Comparison of ENCODE assay signal across 14 cellular contexts in genomic region chr18:23635283-23636040, GRCh38. TPM values are rescaled to one million over a fixed set of nuclear protein-coding genes. Genes with fewer than 3 reads are reported as not detected.
DNase-seq lines count a peak whose midpoint lies in the region; ATAC-seq, FAIRE-seq and TF ChIP-seq lines count a peak whose summit lies in the region.
"Had no signal": no experiment of that assay in that cellular context is flagged by ENCODE, and none has a peak within 500 bp of the region (broad histone marks: within the 10 kb centered on the region; RNA-seq: fewer than 3 reads in every experiment).

No MANE protein-coding gene starts in this region.

- no peak overlapping the region for H3K4me2 ChIP-seq in astrocyte (ENCODE audit: low read length)

- peaks cover 9% of the 10 kb centered on the region for H3K27me3 ChIP-seq in astrocyte (ENCODE audit: insufficient read depth, low read length)
- H3K27me3 ChIP-seq in BE2C: no peaks in the 10 kb centered on the region
- H3K27me3 ChIP-seq: spleen, suprapubic skin had no signal

- H3K36me3 Mint-ChIP-seq in astrocyte (ENCODE audit: low read depth, unreplicated experiment): no peaks in the 10 kb centered on the region
- no peaks in the 10 kb centered on the region for H3K36me3 Mint-ChIP-seq in activated CD4-positive, alpha-beta T cell treated with anti-CD3 and anti-CD28 coated beads, Interleukin-2, amount 10 ng/mL, durations not matched to agents 7 days and 5 days (ENCODE audit: low read depth)

- POLR2A ChIA-PET in activated CD4-positive, alpha-beta T cell treated with anti-CD3 and anti-CD28 coated beads, Interleukin-2, amount 10 ng/mL, durations not matched to agents 7 days and 5 days (lab: Charles Lee): no interaction called here

- peaks cover 3% of the 10 kb centered on the region for H3K4me1 Mint-ChIP-seq in astrocyte (ENCODE audit: low read depth, unreplicated experiment)
- H3K4me1 Mint-ChIP-seq in activated CD4-positive, alpha-beta T cell treated with anti-CD3 and anti-CD28 coated beads, Interleukin-2, amount 10 ng/mL, durations not matched to agents 7 days and 5 days: peaks cover 15% of the 10 kb centered on the region

- FAIRE-seq in astrocyte (lab: Jason Lieb, UNC): no peak

- H3K4me3 ChIP-seq in astrocyte (ENCODE audit: insufficient read depth, low read depth, low read length) (no peak overlapping the region), BE2C (ENCODE audit: low read depth, low read length) (no peak overlapping the region)
- H3K4me3 ChIP-seq: spleen, suprapubic skin had no signal

- CTCF ChIA-PET in activated CD4-positive, alpha-beta T cell treated with anti-CD3 and anti-CD28 coated beads, Interleukin-2, amount 10 ng/mL, durations not matched to agents 7 days and 5 days (lab: Charles Lee): interaction anchor here (0.6 kb wide), 1 partner anchor 46 kb away, joined by 9 read pairs; no protein-coding TSS in a partner anchor

- ATAC-seq in GM18517 (IDR thresholded peaks at IDR 0.05; ENCODE audit: unreplicated experiment): no peak

- H3K4me1 ChIP-seq in astrocyte (ENCODE audit: insufficient read depth, low read length) (no peaks in the 10 kb centered on the region), BE2C (no peaks in the 10 kb centered on the region)
- H3K4me1 ChIP-seq: Caco-2, spleen had no signal

- H3K27ac Mint-ChIP-seq in astrocyte (ENCODE audit: unreplicated experiment): peak overlapping the region; percentile 23
- no peak overlapping the region for H3K27ac Mint-ChIP-seq in activated CD4-positive, alpha-beta T cell treated with anti-CD3 and anti-CD28 coated beads, Interleukin-2, amount 10 ng/mL, durations not matched to agents 7 days and 5 days
- H3K27ac Mint-ChIP-seq: dendritic cell treated with granulocyte-macrophage colony-stimulating factor and Interleukin-4, amounts not matched to agents 40 ng/mL and 50 ng/mL, for 4 days had no signal

- H3K27me3 Mint-ChIP-seq in astrocyte (ENCODE audit: low read depth, unreplicated experiment): peaks cover 16% of the 10 kb centered on the region
- peaks cover 23% of the 10 kb centered on the region for H3K27me3 Mint-ChIP-seq in activated CD4-positive, alpha-beta T cell treated with anti-CD3 and anti-CD28 coated beads, Interleukin-2, amount 10 ng/mL, durations not matched to agents 7 days and 5 days

- H3K9me3 Mint-ChIP-seq in astrocyte (ENCODE audit: unreplicated experiment): no peaks in the 10 kb centered on the region
- no peaks in the 10 kb centered on the region for H3K9me3 Mint-ChIP-seq in activated CD4-positive, alpha-beta T cell treated with anti-CD3 and anti-CD28 coated beads, Interleukin-2, amount 10 ng/mL, durations not matched to agents 7 days and 5 days
- H3K9me3 Mint-ChIP-seq: dendritic cell treated with granulocyte-macrophage colony-stimulating factor and Interleukin-4, amounts not matched to agents 40 ng/mL and 50 ng/mL, for 4 days had no signal

- H3K4me3 Mint-ChIP-seq in astrocyte (ENCODE audit: unreplicated experiment): no peak overlapping the region
- H3K4me3 Mint-ChIP-seq in activated CD4-positive, alpha-beta T cell treated with anti-CD3 and anti-CD28 coated beads, Interleukin-2, amount 10 ng/mL, durations not matched to agents 7 days and 5 days: no peak overlapping the region
- H3K4me3 Mint-ChIP-seq: dendritic cell treated with granulocyte-macrophage colony-stimulating factor and Interleukin-4, amounts not matched to agents 40 ng/mL and 50 ng/mL, for 4 days had no signal

- H3K27ac ChIP-seq in astrocyte (ENCODE audit: low read depth, low read length): no peak overlapping the region
- H3K27ac ChIP-seq: parathyroid adenoma, spleen, suprapubic skin, WERI-Rb-1 had no signal

- H3K36me3 ChIP-seq in astrocyte (ENCODE audit: insufficient read depth, low read length) (no peaks in the 10 kb centered on the region), BE2C (no peaks in the 10 kb centered on the region)
- H3K36me3 ChIP-seq: spleen, suprapubic skin, WERI-Rb-1 had no signal

- H3K9ac ChIP-seq in astrocyte (ENCODE audit: low read length): no peak overlapping the region
- H3K9ac ChIP-seq: parathyroid adenoma had no signal

- no peaks in the 10 kb centered on the region for H3K9me3 ChIP-seq in astrocyte (ENCODE audit: insufficient read depth, low read depth, low read length)
- no peaks in the 10 kb centered on the region for H3K9me3 ChIP-seq in BE2C
- H3K9me3 ChIP-seq: Caco-2, spleen, suprapubic skin had no signal

- peak; percentile 61 for DNase-seq in NCI-H2171 treated with DMSO at 0.1 percent for 48 hours (lab: John Stamatoyannopoulos, UW)
- no peak for DNase-seq in NCI-H2171 (lab: John Stamatoyannopoulos, UW)
- peak; percentile 81 for DNase-seq in M059J (ENCODE audit: low read depth)
- DNase-seq in astrocyte (ENCODE audit: low read depth): peak; percentile 55
- DNase-seq in renal cortical epithelial cell (ENCODE audit: low read depth): peak; percentile 78
- DNase-seq in activated CD4-positive, alpha-beta T cell treated with anti-CD3 and anti-CD28 coated beads, Interleukin-2, amount 10 ng/mL, durations not matched to agents 7 days and 5 days: no peak
- DNase-seq in BE2C: no peak
- DNase-seq: Caco-2, spleen, WERI-Rb-1 had no signal

- H4K20me1 ChIP-seq in astrocyte (ENCODE audit: insufficient read depth, low read length): no peaks in the 10 kb centered on the region

- H3K79me2 ChIP-seq in astrocyte (ENCODE audit: insufficient read depth, low read length): no peaks in the 10 kb centered on the region
- H3K79me2 ChIP-seq: parathyroid adenoma had no signal

- H2AFZ ChIP-seq in astrocyte (ENCODE audit: low read depth, low read length): no peak overlapping the region
- H2AFZ ChIP-seq: parathyroid adenoma had no signal

- TF ChIP-seq CTCF in astrocyte (IDR thresholded peaks at IDR 0.05; ENCODE audit: insufficient read depth, low read depth, low read length) (no peak), BE2C (IDR thresholded peaks at IDR 0.05; ENCODE audit: low read depth, low read length) (no peak)

RNA-seq across cellular contexts. Expression of gene ANKRD29, which starts 27.2 kb away (rescaled TPM):
- total RNA-seq in M059J (2014; rRNA removed; shearing (Covaris generic)): 8.3 and 10.6 TPM in 2 replicates
- total RNA-seq in astrocyte: 0.70 and 0.75 TPM in 2 replicates
- 7.1 and 7.2 TPM in 2 replicates for total RNA-seq in renal cortical epithelial cell
- total RNA-seq in activated CD4-positive, alpha-beta T cell treated with anti-CD3 and anti-CD28 coated beads, Interleukin-2, amount 10 ng/mL, durations not matched to agents 7 days and 5 days: under 1 TPM in 1 of 2 experiments, not detected in 1; 0.25 TPM
- polyA plus RNA-seq in BE2C (2012; ENCODE audit: insufficient read depth, insufficient read length, low read depth): not detected

RNA-seq across cellular contexts. Expression of gene NPC1, which starts 49.2 kb away (rescaled TPM):
- 48.7 and 77.6 TPM in 2 replicates for total RNA-seq in M059J (2014; rRNA removed; shearing (Covaris generic))
- total RNA-seq in astrocyte (36.7 and 42.4 TPM in 2 replicates), renal cortical epithelial cell (101 and 106 TPM in 2 replicates)
- total RNA-seq in activated CD4-positive, alpha-beta T cell treated with anti-CD3 and anti-CD28 coated beads, Interleukin-2, amount 10 ng/mL, durations not matched to agents 7 days and 5 days: 10 to 100 TPM; 33.8 to 37.3 TPM
- polyA plus RNA-seq in BE2C (2012; ENCODE audit: insufficient read depth, insufficient read length, low read depth): 8.8 TPM

RNA-seq across cellular contexts. Expression of gene LAMA3, which starts 53.8 kb away (rescaled TPM):
- 1.8 and 2.4 TPM in 2 replicates for total RNA-seq in M059J (2014; rRNA removed; shearing (Covaris generic))
- total RNA-seq in astrocyte (0.50 and 0.86 TPM in 2 replicates), renal cortical epithelial cell (70.9 and 246 TPM in 2 replicates)
- total RNA-seq in activated CD4-positive, alpha-beta T cell treated with anti-CD3 and anti-CD28 coated beads, Interleukin-2, amount 10 ng/mL, durations not matched to agents 7 days and 5 days: under 1 TPM; 0.20 to 0.54 TPM
- polyA plus RNA-seq in BE2C (2012; ENCODE audit: insufficient read depth, insufficient read length, low read depth): 1.8 TPM

Comparison
In these comparisons a context has a peak if more than half of its experiments do, and no peak if none do; other contexts are left out.
1. DNase-seq: peak in NCI-H2171 treated with DMSO at 0.1 percent for 48 hours (single experiment), M059J (single experiment), astrocyte (single experiment) and renal cortical epithelial cell (single experiment); none in NCI-H2171 (single experiment), activated CD4-positive, alpha-beta T cell treated with anti-CD3 and anti-CD28 coated beads, Interleukin-2, amount 10 ng/mL, durations not matched to agents 7 days and 5 days (single experiment) and BE2C (single experiment).
2. RNA of gene LAMA3, which starts 53.8 kb away (total RNA-seq): 70.9 to 246 TPM in renal cortical epithelial cell; 1.8 to 2.4 TPM in M059J, 0.50 to 0.86 TPM in astrocyte and 0.20 to 0.54 TPM in activated CD4-positive, alpha-beta T cell treated with anti-CD3 and anti-CD28 coated beads, Interleukin-2, amount 10 ng/mL, durations not matched to agents 7 days and 5 days; every median in the first group is over 10 times any median in the second.